8 cellular contexts compared by ENCODE assay signal in the genomic region with DNA sequence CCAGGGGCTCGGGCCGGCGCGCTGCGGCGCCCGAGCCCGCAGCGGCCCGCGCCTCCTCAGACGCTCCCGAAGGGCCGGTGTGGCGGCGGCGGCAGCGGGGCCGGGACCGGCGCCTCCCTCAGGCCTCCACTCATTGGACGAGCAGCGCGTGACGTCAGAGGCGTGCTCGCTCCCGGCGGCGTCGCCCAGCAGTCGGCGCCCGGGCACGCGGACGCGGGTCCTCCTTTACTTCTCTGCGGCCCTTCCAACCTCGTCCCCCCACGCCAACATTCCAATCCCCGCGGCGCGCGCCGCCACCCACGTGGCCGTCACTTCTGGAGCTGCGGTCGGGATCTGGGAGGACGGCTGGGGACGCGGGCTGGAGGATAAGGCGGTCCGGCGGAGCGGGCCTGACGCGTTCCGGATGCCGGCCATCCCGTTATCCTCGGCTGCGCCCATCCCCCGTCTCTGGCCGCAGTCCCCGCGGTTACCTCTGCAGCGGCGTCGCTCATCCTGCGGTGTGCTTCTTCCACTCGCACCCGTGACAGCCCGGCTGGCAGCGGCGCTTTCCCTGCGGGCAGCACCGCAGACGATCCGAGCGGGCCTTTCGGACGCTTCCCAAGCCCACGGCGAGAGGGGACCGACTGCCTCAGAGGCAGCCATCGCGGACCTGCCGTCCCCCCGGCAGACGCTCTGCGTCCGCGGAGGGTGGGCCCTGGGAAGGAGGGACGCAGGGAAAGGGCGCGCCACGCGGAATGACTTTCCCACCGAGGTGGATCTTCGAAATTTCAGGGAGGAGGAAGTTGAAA. TPM values are rescaled to one million over a fixed set of nuclear protein-coding genes. Genes with fewer than 3 reads are reported as not detected.
DNase-seq lines count a peak whose midpoint lies in the region; TF ChIP-seq lines count a peak whose summit lies in the region.

A gene with protein sequence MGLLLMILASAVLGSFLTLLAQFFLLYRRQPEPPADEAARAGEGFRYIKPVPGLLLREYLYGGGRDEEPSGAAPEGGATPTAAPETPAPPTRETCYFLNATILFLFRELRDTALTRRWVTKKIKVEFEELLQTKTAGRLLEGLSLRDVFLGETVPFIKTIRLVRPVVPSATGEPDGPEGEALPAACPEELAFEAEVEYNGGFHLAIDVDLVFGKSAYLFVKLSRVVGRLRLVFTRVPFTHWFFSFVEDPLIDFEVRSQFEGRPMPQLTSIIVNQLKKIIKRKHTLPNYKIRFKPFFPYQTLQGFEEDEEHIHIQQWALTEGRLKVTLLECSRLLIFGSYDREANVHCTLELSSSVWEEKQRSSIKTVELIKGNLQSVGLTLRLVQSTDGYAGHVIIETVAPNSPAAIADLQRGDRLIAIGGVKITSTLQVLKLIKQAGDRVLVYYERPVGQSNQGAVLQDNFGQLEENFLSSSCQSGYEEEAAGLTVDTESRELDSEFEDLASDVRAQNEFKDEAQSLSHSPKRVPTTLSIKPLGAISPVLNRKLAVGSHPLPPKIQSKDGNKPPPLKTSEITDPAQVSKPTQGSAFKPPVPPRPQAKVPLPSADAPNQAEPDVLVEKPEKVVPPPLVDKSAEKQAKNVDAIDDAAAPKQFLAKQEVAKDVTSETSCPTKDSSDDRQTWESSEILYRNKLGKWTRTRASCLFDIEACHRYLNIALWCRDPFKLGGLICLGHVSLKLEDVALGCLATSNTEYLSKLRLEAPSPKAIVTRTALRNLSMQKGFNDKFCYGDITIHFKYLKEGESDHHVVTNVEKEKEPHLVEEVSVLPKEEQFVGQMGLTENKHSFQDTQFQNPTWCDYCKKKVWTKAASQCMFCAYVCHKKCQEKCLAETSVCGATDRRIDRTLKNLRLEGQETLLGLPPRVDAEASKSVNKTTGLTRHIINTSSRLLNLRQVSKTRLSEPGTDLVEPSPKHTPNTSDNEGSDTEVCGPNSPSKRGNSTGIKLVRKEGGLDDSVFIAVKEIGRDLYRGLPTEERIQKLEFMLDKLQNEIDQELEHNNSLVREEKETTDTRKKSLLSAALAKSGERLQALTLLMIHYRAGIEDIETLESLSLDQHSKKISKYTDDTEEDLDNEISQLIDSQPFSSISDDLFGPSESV (minus strand): TSS at position 81 of the 788 bp plus-strand sequence. CDS start 213 bp downstream, outside the sequence.

- H3K27ac Mint-ChIP-seq in H9 (peak within 1 kb of the TSS in 1 of 3 experiments; percentile 79; a peak in 1 of 7 replicates), neural crest cell (ENCODE audit: unreplicated experiment) (peak within 1 kb of the TSS; percentile 57)

- WGBS in H9 (ENCODE audit: extremely low coverage, insufficient read length, low lambda C conversion rate): no CpG with 5 or more reads among the region's 103 CpGs

- H2BK120ac ChIP-seq in H9 (ENCODE audit: low read depth, low read length, poor library complexity, severe bottlenecking): no peak within 1 kb of the TSS

- no peak within 1 kb of the TSS for H4K91ac ChIP-seq in H9 (ENCODE audit: insufficient read length, low read depth, low read length)

- peak within 1 kb of the TSS; percentile 81 for H3K4me2 ChIP-seq in H9 (ENCODE audit: insufficient read depth, insufficient read length, low read length)

- H3K23ac ChIP-seq in H9 (ENCODE audit: insufficient read length, low read depth, low read length): no peak within 1 kb of the TSS

- no peak within 1 kb of the TSS for H2BK12ac ChIP-seq in H9 (ENCODE audit: insufficient read length, low read depth, low read length)

- no peak within 1 kb of the TSS for H2BK5ac ChIP-seq in H9 (ENCODE audit: insufficient read length, low read length)

- no peak within 1 kb of the TSS for H2AFZ ChIP-seq in H9 (ENCODE audit: low read length)

- H3K4me1 Mint-ChIP-seq in H9 (peaks cover 26 to 29% of the 10 kb centered on the region in 2 experiments), neural crest cell (peaks cover 34% of the 10 kb centered on the region)

- H2AK5ac ChIP-seq in H9 (ENCODE audit: insufficient read length, low read length): no peak within 1 kb of the TSS

- H3K36me3 ChIP-seq in MG63 (peaks cover 11% of the 10 kb centered on the region; the same call in 1 of the 2 replicates), SJCRH30 (no peaks in the 10 kb centered on the region), stomach smooth muscle (ENCODE audit: control insufficient read depth in 2 of 2, insufficient read depth in 2 of 2, low read length in 2 of 2) (no peaks in the 10 kb centered on the region)

- H3K27ac ChIP-seq in H9 (ENCODE audit: insufficient read length, low read depth, low read length) (no peak within 1 kb of the TSS), SJCRH30 (peak within 1 kb of the TSS; percentile 50), stomach smooth muscle (ENCODE audit: low read length) (peak within 1 kb of the TSS; percentile 80)

- H3K4me3 Mint-ChIP-seq in H9 (peak within 1 kb of the TSS; percentile 88 to 97), neural crest cell (peak within 1 kb of the TSS; percentile 98)

- H3K79me2 ChIP-seq in H9 (ENCODE audit: insufficient read depth, low read length): peaks cover 12% of the 10 kb centered on the region; the same call in 1 of the 2 replicates

- H3K79me1 ChIP-seq in H9 (ENCODE audit: insufficient read depth, low read depth, low read length, poor library complexity, severe bottlenecking): peaks cover 3% of the 10 kb centered on the region

- H3K4me1 ChIP-seq in H9 (ENCODE audit: insufficient read depth, low read length) (peaks cover 4% of the 10 kb centered on the region; the same call in 1 of the 2 replicates), SJCRH30 (peaks cover 6% of the 10 kb centered on the region; the same call in 1 of the 2 replicates), stomach smooth muscle (ENCODE audit: control insufficient read depth, insufficient read depth, low read length) (peaks cover 23% of the 10 kb centered on the region)

- peak within 1 kb of the TSS; percentile 87 for H3K14ac ChIP-seq in H9 (ENCODE audit: insufficient read depth, low read length)

- in situ Hi-C loops in G401 (cut with HindIII; ENCODE audit: low sequenced_read_pairs): no loop called here

- H3K4ac ChIP-seq in H9 (ENCODE audit: low read depth, low read length): no peak within 1 kb of the TSS

- H3K4me3 ChIP-seq in MG63 (peak within 1 kb of the TSS; percentile 88), SJCRH30 (peak within 1 kb of the TSS; percentile 88), foreskin fibroblast (ENCODE audit: low read depth in 1 of 2, low read length in 2 of 2) (peak within 1 kb of the TSS; percentile 82 to 92), stomach smooth muscle (ENCODE audit: low read length in 2 of 2) (peak within 1 kb of the TSS; percentile 93 to 94)

- H3K9me3 ChIP-seq in H9 (ENCODE audit: control insufficient read depth, low read depth, low read length): no peaks in the 10 kb centered on the region
- no peaks in the 10 kb centered on the region for H3K9me3 ChIP-seq in MG63
- H3K9me3 ChIP-seq in SJCRH30 (replicated peaks): no peaks in the 10 kb centered on the region
- no peaks in the 10 kb centered on the region for H3K9me3 ChIP-seq in stomach smooth muscle (ENCODE audit: control insufficient read depth in 2 of 2, low read length in 2 of 2)

- TF ChIP-seq CTCF in H9 (conservative IDR thresholded peaks at IDR 0.05): no peak
- TF ChIP-seq CTCF in foreskin fibroblast (IDR thresholded peaks at IDR 0.05; ENCODE audit: low read depth, low read length): no peak
- no peak for TF ChIP-seq CTCF in neural crest cell (conservative IDR thresholded peaks at IDR 0.05)

- peak within 1 kb of the TSS; percentile 49 for H3K18ac ChIP-seq in H9 (ENCODE audit: insufficient read length, low read depth, low read length)

- no peaks in the 10 kb centered on the region for H3K9me3 Mint-ChIP-seq in H9
- no peaks in the 10 kb centered on the region for H3K9me3 Mint-ChIP-seq in neural crest cell

- H2BK20ac ChIP-seq in H9 (ENCODE audit: low read depth, low read length, poor library complexity, severe bottlenecking): no peak within 1 kb of the TSS

- H4K5ac ChIP-seq in H9 (ENCODE audit: insufficient read length, low read depth, low read length): no peak within 1 kb of the TSS

- H3K23me2 ChIP-seq in H9 (ENCODE audit: insufficient read length, low read depth, low read length, poor library complexity, severe bottlenecking): peaks cover 18% of the 10 kb centered on the region

- peaks cover 47% of the 10 kb centered on the region for H3K27me3 Mint-ChIP-seq in H9 (ENCODE audit: low read depth)
- peaks cover 41% of the 10 kb centered on the region for H3K27me3 Mint-ChIP-seq in neural crest cell (ENCODE audit: low read depth)

- H3K36me3 Mint-ChIP-seq in H9 (ENCODE audit: insufficient read depth in 1 of 3, low read depth in 3 of 3): peaks cover 0 to 11% (median 1%) of the 10 kb centered on the region in 3 experiments; a peak in 3 of 7 replicates
- peaks cover 3% of the 10 kb centered on the region for H3K36me3 Mint-ChIP-seq in neural crest cell (ENCODE audit: low read depth)

- H3T11ph ChIP-seq in H9 (ENCODE audit: low read length): no peak within 1 kb of the TSS

- H4K20me1 ChIP-seq in H9 (ENCODE audit: control insufficient read depth, insufficient read depth, insufficient read length): no peaks in the 10 kb centered on the region

- no peak within 1 kb of the TSS for H2BK15ac ChIP-seq in H9 (ENCODE audit: low read depth, low read length)

- no peak within 1 kb of the TSS for H4K8ac ChIP-seq in H9 (replicated peaks; ENCODE audit: insufficient read length, low read depth, low read length)

- H3K9ac ChIP-seq in H9 (ENCODE audit: extremely low read depth, insufficient read length, low read length): peak within 1 kb of the TSS; percentile 44
- H3K9ac ChIP-seq in stomach smooth muscle (ENCODE audit: low read length in 2 of 2): peak within 1 kb of the TSS; percentile 84 to 92

- no peak within 1 kb of the TSS for H3K56ac ChIP-seq in H9 (ENCODE audit: insufficient read length, low read depth, low read length)

- DNase-seq in G401 (ENCODE audit: low spot score) (peak; percentile 89), H9 (peak; percentile 92), MG63 (peak; percentile 96), SJCRH30 (peak; percentile 91 to 93), foreskin fibroblast (peak; percentile 95 to 99), neural crest cell (ENCODE audit: low read depth, low spot score) (peak; percentile 87)
- DNase-seq in activated gamma-delta T cell treated with anti-CD3 and anti-CD28 coated beads, Interleukin-2, amount 50 U/mL, for 16 hours (ENCODE audit: low read depth): peak; percentile 81

- H3K27me3 ChIP-seq in H9 (ENCODE audit: insufficient read depth, low read length) (no peaks in the 10 kb centered on the region; the same call in 1 of the 2 replicates), MG63 (no peaks in the 10 kb centered on the region; the same call in 1 of the 2 replicates), SJCRH30 (peaks cover 1% of the 10 kb centered on the region; the same call in 1 of the 2 replicates), stomach smooth muscle (ENCODE audit: control insufficient read depth in 1 of 2, insufficient read depth in 2 of 2, low read length in 2 of 2) (peaks cover 0 to 5% of the 10 kb centered on the region in 2 donors)

RNA-seq across cellular contexts. Expression of the gene that starts here (rescaled TPM):
- 8.6 and 27.2 TPM in 2 replicates for total RNA-seq in G401 (2014; rRNA removed; shearing (Covaris generic))
- 36.0 and 38.2 TPM in 2 replicates for total RNA-seq in H9 (2021)
- 21.9 and 37.3 TPM in 2 replicates for total RNA-seq in MG63 (2014; rRNA removed; shearing (Covaris generic); ENCODE audit: low replicate concordance)
- 29.9 and 31.4 TPM in 2 replicates for total RNA-seq in SJCRH30 (2014; rRNA removed; shearing (Covaris generic))
- 30.6 and 31.8 TPM in 2 replicates for total RNA-seq in neural crest cell
